In the genomic region with DNA sequence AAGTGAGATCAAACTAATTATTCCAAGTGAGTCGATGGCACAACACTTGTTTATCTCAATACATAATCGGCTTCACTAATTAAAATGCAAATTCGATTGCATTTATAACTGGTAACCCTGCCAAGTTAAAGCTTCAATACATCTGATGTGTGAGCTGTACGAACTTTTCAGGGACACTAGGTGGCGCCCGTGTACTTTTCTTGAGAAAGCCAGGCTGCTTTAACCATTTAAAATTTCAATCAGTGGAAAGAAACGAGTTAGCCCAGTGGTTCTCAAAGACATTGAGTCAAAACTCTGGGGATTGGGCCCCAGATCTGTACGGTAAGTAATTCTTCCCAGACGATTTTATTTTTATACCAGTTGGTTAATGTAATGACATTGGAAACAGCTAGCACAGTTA, we compare ENCODE assay signal across 7 cellular contexts.
DNase-seq lines count a peak whose midpoint lies in the region; ATAC-seq, FAIRE-seq and TF ChIP-seq lines count a peak whose summit lies in the region.

No MANE protein-coding gene starts in this region.

- H3K4me1 ChIP-seq in endodermal cell (ENCODE audit: control insufficient read depth, insufficient read depth, low read length), result no peaks in the 10 kb centered on the region
- no peaks in the 10 kb centered on the region for H3K4me1 ChIP-seq in mucosa of descending colon (ENCODE audit: low read depth)

- H3K27me3 ChIP-seq in endodermal cell (ENCODE audit: control insufficient read depth, insufficient read depth, low read length, poor library complexity, severe bottlenecking), result no peaks in the 10 kb centered on the region

- H3K36me3 ChIP-seq in endodermal cell (ENCODE audit: control insufficient read depth, insufficient read depth, low read length) (no peaks in the 10 kb centered on the region), mucosa of descending colon (ENCODE audit: low read depth) (no peaks in the 10 kb centered on the region)

- H3K9ac ChIP-seq in endodermal cell (ENCODE audit: extremely low read depth, low read length, poor library complexity, severe bottlenecking), result no peak overlapping the region

- H3K4me3 Mint-ChIP-seq in endodermal cell, result no peak overlapping the region
- no peak overlapping the region for H3K4me3 Mint-ChIP-seq in stimulated activated naive B cell treated with anti-CD40 and anti-IgM and Interleukin-4, amounts not matched to agents 10 μg/mL and 1 μg/mL and 100 μg/mL, for 72 hours

- peak; percentile 79 for ATAC-seq in mucosa of descending colon
- ATAC-seq in stimulated activated naive B cell treated with anti-CD40 and anti-IgM and Interleukin-4, amounts not matched to agents 10 μg/mL and 1 μg/mL and 100 μg/mL, for 72 hours (replicated peaks), result peak; percentile 33 to 39

- DNase-seq in GM12891 (ENCODE audit: insufficient read length, low spot score) (no peak), HK-2 (ENCODE audit: unreplicated experiment) (peak; percentile 53), NCI-H748 (lab: John Stamatoyannopoulos, UW; ENCODE audit: unreplicated experiment) (peak; percentile 86), endodermal cell (peak; percentile 75), mucosa of descending colon (peak in 2 of 3 donors; percentile 35 to 65)
- DNase-seq in activated CD4-positive, alpha-beta T cell treated with anti-CD3 and anti-CD28 coated beads, Interleukin-2, amount 50 U/mL, for 4 hours, result peak; percentile 11 to 27
- DNase-seq in stimulated activated naive B cell treated with anti-CD40 and anti-IgM and Interleukin-4, amounts not matched to agents 10 μg/mL and 1 μg/mL and 100 μg/mL, for 72 hours, result peak; percentile 8

- TF ChIP-seq POLR2A in GM12891 (IDR thresholded peaks at IDR 0.05; ENCODE audit: low read depth, low read length), result no peak

- no peaks in the 10 kb centered on the region for H3K4me1 Mint-ChIP-seq in endodermal cell
- peaks cover 8 to 26% of the 10 kb centered on the region in 2 donors for H3K4me1 Mint-ChIP-seq in stimulated activated naive B cell treated with anti-CD40 and anti-IgM and Interleukin-4, amounts not matched to agents 10 μg/mL and 1 μg/mL and 100 μg/mL, for 72 hours

- H3K36me3 Mint-ChIP-seq in endodermal cell (ENCODE audit: low read depth), result no peaks in the 10 kb centered on the region
- H3K36me3 Mint-ChIP-seq in stimulated activated naive B cell treated with anti-CD40 and anti-IgM and Interleukin-4, amounts not matched to agents 10 μg/mL and 1 μg/mL and 100 μg/mL, for 72 hours, result no peaks in the 10 kb centered on the region

- no peak overlapping the region for H3K27ac ChIP-seq in endodermal cell (ENCODE audit: low read depth, low read length)

- TF ChIP-seq CTCF in endodermal cell (conservative IDR thresholded peaks at IDR 0.05) (peak; percentile 91), mucosa of descending colon (IDR thresholded peaks at IDR 0.05) (peak; percentile 63)

- 0 to 7% methylated on average over 7 to 9 of the region's 9 CpGs for WGBS in endodermal cell (ENCODE audit: insufficient coverage in 1 of 2, insufficient read length in 1 of 2), 2 experiments

- H3K27me3 Mint-ChIP-seq in endodermal cell (ENCODE audit: insufficient read depth), result no peaks in the 10 kb centered on the region
- peaks cover 34 to 43% of the 10 kb centered on the region in 2 donors for H3K27me3 Mint-ChIP-seq in stimulated activated naive B cell treated with anti-CD40 and anti-IgM and Interleukin-4, amounts not matched to agents 10 μg/mL and 1 μg/mL and 100 μg/mL, for 72 hours

- no peaks in the 10 kb centered on the region for H3K9me3 Mint-ChIP-seq in endodermal cell
- H3K9me3 Mint-ChIP-seq in stimulated activated naive B cell treated with anti-CD40 and anti-IgM and Interleukin-4, amounts not matched to agents 10 μg/mL and 1 μg/mL and 100 μg/mL, for 72 hours, result peaks cover 0 to 10% of the 10 kb centered on the region in 2 donors

- intact Hi-C loops in mucosa of descending colon (cut with DNase I, micrococcal nuclease), result loop anchor here (5.0 kb wide), 2 partner anchors 295 to 300 kb away; no protein-coding TSS in a partner anchor

- H3K4me3 ChIP-seq in endodermal cell (ENCODE audit: low read length) (no peak overlapping the region), mucosa of descending colon (no peak overlapping the region)

- peak; percentile 57 for FAIRE-seq in GM12891 (lab: Jason Lieb, UNC)

- H3K9me3 ChIP-seq in endodermal cell (ENCODE audit: control insufficient read depth, low read length), result no peaks in the 10 kb centered on the region
- H3K9me3 ChIP-seq in mucosa of descending colon, result no peaks in the 10 kb centered on the region

- H3K27ac Mint-ChIP-seq in endodermal cell, result no peak overlapping the region
- no peak overlapping the region for H3K27ac Mint-ChIP-seq in stimulated activated naive B cell treated with anti-CD40 and anti-IgM and Interleukin-4, amounts not matched to agents 10 μg/mL and 1 μg/mL and 100 μg/mL, for 72 hours

TF ChIP-seq in GM12891, 5 proteins besides CTCF, POLR2A, EP300 and RAD21:
- TF ChIP-seq PAX5 (IDR thresholded peaks at IDR 0.05; ENCODE audit: insufficient read depth, low read length, severe bottlenecking), result no peak
- no peak for TF ChIP-seq SPI1 (IDR thresholded peaks at IDR 0.05; ENCODE audit: low read depth, low read length)
- TF ChIP-seq POU2F2 (IDR thresholded peaks at IDR 0.05; ENCODE audit: low read depth, low read length), result no peak
- no peak for TF ChIP-seq TAF1 (IDR thresholded peaks at IDR 0.05; ENCODE audit: low read depth, low read length)
- TF ChIP-seq POLR2AphosphoS5 (IDR thresholded peaks at IDR 0.05; ENCODE audit: low read depth, low read length), result no peak
TF ChIP-seq in GM12891: peak in this region for 0.
